Comparison of ENCODE assay signal across 14 cellular contexts in genomic region chr1:15350151-15350550, GRCh38. TPM values are rescaled to one million over a fixed set of nuclear protein-coding genes. Genes with fewer than 3 reads are reported as not detected.
DNase-seq lines count a peak whose midpoint lies in the region; ATAC-seq and TF ChIP-seq lines count a peak whose summit lies in the region.
"Had no signal": no experiment of that assay in that cellular context is flagged by ENCODE, and none has a peak within 500 bp of the region (broad histone marks: within the 10 kb centered on the region; RNA-seq: fewer than 3 reads in every experiment).

No MANE protein-coding gene starts in this region.

- no peaks in the 10 kb centered on the region for H3K36me3 Mint-ChIP-seq in activated naive CD8-positive, alpha-beta T cell treated with anti-CD3 and anti-CD28 coated beads for 36 hours
- no peaks in the 10 kb centered on the region for H3K36me3 Mint-ChIP-seq in activated naive CD8-positive, alpha-beta T cell treated with anti-CD3 and anti-CD28 coated beads, Interleukin-2, amount 50 U/mL, for 24 hours (ENCODE audit: low read depth)
- peaks cover 0 to 5% (median 4%) of the 10 kb centered on the region in 3 donors for H3K36me3 Mint-ChIP-seq in immature natural killer cell
- peaks cover 13% of the 10 kb centered on the region for H3K36me3 Mint-ChIP-seq in stimulated activated effector memory CD8-positive, alpha-beta T cell treated with anti-CD3 and anti-CD28 coated beads, Interleukin-12 subunit alpha, Interleukin-12 subunit beta, amount 100 ng/mL, for 72 hours

- peaks cover 47% of the 10 kb centered on the region for H3K4me1 Mint-ChIP-seq in activated naive CD8-positive, alpha-beta T cell treated with anti-CD3 and anti-CD28 coated beads for 36 hours
- peaks cover 66% of the 10 kb centered on the region for H3K4me1 Mint-ChIP-seq in activated naive CD8-positive, alpha-beta T cell treated with anti-CD3 and anti-CD28 coated beads, Interleukin-2, amount 50 U/mL, for 24 hours
- H3K4me1 Mint-ChIP-seq in immature natural killer cell: peaks cover 74 to 81% of the 10 kb centered on the region in 2 donors
- H3K4me1 Mint-ChIP-seq in stimulated activated effector memory CD8-positive, alpha-beta T cell treated with anti-CD3 and anti-CD28 coated beads, Interleukin-12 subunit alpha, Interleukin-12 subunit beta, amount 100 ng/mL, for 72 hours: peaks cover 74% of the 10 kb centered on the region

- CTCF ChIA-PET in RWPE1 (lab: Yijun Ruan, JAX): interaction anchor here (0.7 kb wide), 1 partner anchor 43 kb away, joined by 3 read pairs; no protein-coding TSS in a partner anchor

- H3K9me3 Mint-ChIP-seq in activated naive CD8-positive, alpha-beta T cell treated with anti-CD3 and anti-CD28 coated beads for 36 hours: no peaks in the 10 kb centered on the region
- no peaks in the 10 kb centered on the region for H3K9me3 Mint-ChIP-seq in activated naive CD8-positive, alpha-beta T cell treated with anti-CD3 and anti-CD28 coated beads, Interleukin-2, amount 50 U/mL, for 24 hours
- H3K9me3 Mint-ChIP-seq in immature natural killer cell: no peaks in the 10 kb centered on the region
- no peaks in the 10 kb centered on the region for H3K9me3 Mint-ChIP-seq in stimulated activated effector memory CD8-positive, alpha-beta T cell treated with anti-CD3 and anti-CD28 coated beads, Interleukin-12 subunit alpha, Interleukin-12 subunit beta, amount 100 ng/mL, for 72 hours

- TF ChIP-seq CTCF in RWPE1 (conservative IDR thresholded peaks at IDR 0.05; ENCODE audit: low read depth): no peak

- POLR2A ChIA-PET in RWPE1 (lab: Yijun Ruan, JAX; ENCODE audit: low non-redundant PET): no interaction called here

- no peak overlapping the region for H3K4me3 Mint-ChIP-seq in activated naive CD8-positive, alpha-beta T cell treated with anti-CD3 and anti-CD28 coated beads for 36 hours
- no peak overlapping the region for H3K4me3 Mint-ChIP-seq in activated naive CD8-positive, alpha-beta T cell treated with anti-CD3 and anti-CD28 coated beads, Interleukin-2, amount 50 U/mL, for 24 hours
- H3K4me3 Mint-ChIP-seq in immature natural killer cell: no peak overlapping the region
- no peak overlapping the region for H3K4me3 Mint-ChIP-seq in stimulated activated effector memory CD8-positive, alpha-beta T cell treated with anti-CD3 and anti-CD28 coated beads, Interleukin-12 subunit alpha, Interleukin-12 subunit beta, amount 100 ng/mL, for 72 hours

- H3K27ac Mint-ChIP-seq in activated naive CD8-positive, alpha-beta T cell treated with anti-CD3 and anti-CD28 coated beads for 36 hours: peak overlapping the region; percentile 25
- H3K27ac Mint-ChIP-seq in activated naive CD8-positive, alpha-beta T cell treated with anti-CD3 and anti-CD28 coated beads, Interleukin-2, amount 50 U/mL, for 24 hours: no peak overlapping the region
- peak overlapping the region in 5 of 6 donors; percentile 49 to 69 (median 50) for H3K27ac Mint-ChIP-seq in immature natural killer cell
- H3K27ac Mint-ChIP-seq in stimulated activated effector memory CD8-positive, alpha-beta T cell treated with anti-CD3 and anti-CD28 coated beads, Interleukin-12 subunit alpha, Interleukin-12 subunit beta, amount 100 ng/mL, for 72 hours: peak overlapping the region; percentile 45

- ATAC-seq in activated naive CD8-positive, alpha-beta T cell treated with anti-CD3 and anti-CD28 coated beads, Interleukin-2, amount 50 U/mL, for 24 hours: no peak
- ATAC-seq in stimulated activated effector memory CD8-positive, alpha-beta T cell treated with anti-CD3 and anti-CD28 coated beads, Interleukin-12 subunit alpha, Interleukin-12 subunit beta, amount 100 ng/mL, for 72 hours: no peak
- no peak for ATAC-seq in GM18868 (IDR thresholded peaks at IDR 0.05; ENCODE audit: unreplicated experiment)
- no peak for ATAC-seq in HG03439 (IDR thresholded peaks at IDR 0.05; ENCODE audit: unreplicated experiment)
- no peak for ATAC-seq in GM19395 (IDR thresholded peaks at IDR 0.05; ENCODE audit: unreplicated experiment)

- no peak for DNase-seq in activated naive CD8-positive, alpha-beta T cell treated with anti-CD3 and anti-CD28 coated beads for 36 hours
- no peak for DNase-seq in activated naive CD8-positive, alpha-beta T cell treated with anti-CD3 and anti-CD28 coated beads, Interleukin-2, amount 50 U/mL, for 24 hours
- DNase-seq in RWPE1 (ENCODE audit: low spot score): no peak
- DNase-seq in immature natural killer cell: no peak
- no peak for DNase-seq in stimulated activated effector memory CD8-positive, alpha-beta T cell treated with anti-CD3 and anti-CD28 coated beads, Interleukin-12 subunit alpha, Interleukin-12 subunit beta, amount 100 ng/mL, for 72 hours (ENCODE audit: low spot score in 2 of 2)
- DNase-seq: MM.1S, NCI-H1105 treated with DMSO at 0.1 percent for 48 hours, NCI-H187 treated with DMSO at 0.1 percent for 48 hours, NCI-H446, NCI-H748 treated with DMSO at 0.1 percent for 48 hours, SHP77 had no signal

- H3K27ac ChIP-seq in RWPE1: peak overlapping the region; percentile 11; the same call in 1 of the 2 replicates

- H3K27me3 Mint-ChIP-seq in activated naive CD8-positive, alpha-beta T cell treated with anti-CD3 and anti-CD28 coated beads for 36 hours: peaks cover 37% of the 10 kb centered on the region
- H3K27me3 Mint-ChIP-seq in activated naive CD8-positive, alpha-beta T cell treated with anti-CD3 and anti-CD28 coated beads, Interleukin-2, amount 50 U/mL, for 24 hours: peaks cover 27% of the 10 kb centered on the region
- peaks cover 2 to 21% (median 4%) of the 10 kb centered on the region in 3 donors for H3K27me3 Mint-ChIP-seq in immature natural killer cell (ENCODE audit: low read depth in 3 of 3)

RNA-seq across cellular contexts. Expression of gene EFHD2, which starts 59.5 kb away (rescaled TPM):
- 10 to 100 TPM; 45.6 to 46.2 TPM for total RNA-seq in activated naive CD8-positive, alpha-beta T cell treated with anti-CD3 and anti-CD28 coated beads for 36 hours
- polyA plus RNA-seq in immature natural killer cell: 1,000 to 10,000 TPM in 1 of 3 donors, 100 to 1,000 TPM in 2; 686 to 1,063 (median 771) TPM
